In genomic region chr4:121764702-121765367, GRCh38 we compare ENCODE assay signal across 8 cellular contexts. TPM values are rescaled to one million over a fixed set of nuclear protein-coding genes. Genes with fewer than 3 reads are reported as not detected.
DNase-seq lines count a peak whose midpoint lies in the region; ATAC-seq, FAIRE-seq and TF ChIP-seq lines count a peak whose summit lies in the region.

SMIM43 (minus strand) TSS chr4:121765164; CDS start chr4:121765105, 59 bp downstream.

- H3K4me2 ChIP-seq in GM12878 (ENCODE audit: control insufficient read depth, insufficient read depth), result peak within 1 kb of the TSS; percentile 45

- 20% methylated on average over 74 of the region's 75 CpGs for WGBS in GM12878 (ENCODE audit: insufficient coverage, insufficient replicate concordance, low lambda C conversion rate, missing lambda C conversion rate)
- WGBS in upper lobe of left lung, 2 donors, result 0 to 3% methylated on average over 18 to 22 of the region's 75 CpGs

- H3K9me3 ChIP-seq in cardiac muscle cell (ENCODE audit: low read depth) (no peaks in the 10 kb centered on the region), GM12878 (replicated peaks; ENCODE audit: control insufficient read depth, insufficient read depth, low read length) (no peaks in the 10 kb centered on the region; the same call in 2 of the 3 replicates), upper lobe of left lung (no peaks in the 10 kb centered on the region)

- CTCF ChIA-PET in GM12878 (lab: Yijun Ruan, JAX), result interaction anchor here (0.7 kb wide), 1 partner anchor 56 kb away, joined by 3 read pairs; no protein-coding TSS in a partner anchor

- intact Hi-C loops in cardiac septum (cut with DNase I), result no loop called here
- intact Hi-C loops in GM12878 (cut with micrococcal nuclease; ENCODE audit: unreplicated experiment), result no loop called here

- H3K4me3 ChIP-seq in cardiac muscle cell (peak within 1 kb of the TSS; percentile 41), GM12878 (peak within 1 kb of the TSS; percentile 2; the same call in 1 of the 2 replicates), upper lobe of left lung (peak within 1 kb of the TSS in 3 of 4 donors; percentile 37 to 51 (median 44))

- TF ChIP-seq CTCF in cardiac muscle cell (IDR thresholded peaks at IDR 0.05; ENCODE audit: low read depth, low read length) (no peak), GM12878 (IDR thresholded peaks at IDR 0.05 in 2 of 3, conservative IDR thresholded peaks at IDR 0.05 in 1 of 3; ENCODE audit: control insufficient read depth in 2 of 3, extremely low read depth in 1 of 3, insufficient read depth in 1 of 3, low read depth in 3 of 3, low read length in 3 of 3) (no peak), upper lobe of left lung (IDR thresholded peaks at IDR 0.05) (no peak)

- TF ChIP-seq RAD21 in GM12878 (IDR thresholded peaks at IDR 0.05; ENCODE audit: insufficient read depth, low read depth, low read length), result no peak

- H3K27ac ChIP-seq in cardiac muscle cell (no peak within 1 kb of the TSS), GM12878 (ENCODE audit: control insufficient read depth, insufficient read depth) (no peak within 1 kb of the TSS), upper lobe of left lung (no peak within 1 kb of the TSS)

- TF ChIP-seq EP300 in GM12878 (IDR thresholded peaks at IDR 0.05; ENCODE audit: borderline replicate concordance in 1 of 2, control insufficient read depth in 1 of 2, low read depth in 2 of 2, low read length in 2 of 2) (no peak), upper lobe of left lung (IDR thresholded peaks at IDR 0.05) (no peak)

- H3K36me3 ChIP-seq in cardiac muscle cell (no peaks in the 10 kb centered on the region), GM12878 (ENCODE audit: control insufficient read depth in 2 of 2, insufficient read depth in 2 of 2, low read length in 1 of 2) (no peaks in the 10 kb centered on the region), upper lobe of left lung (no peaks in the 10 kb centered on the region)

- no TSS peak for BruUV-seq in GM12878 (replicated peaks; lab: Mats Ljungman, UMichigan)

- POLR2A ChIA-PET in GM12878 (lab: Charles Lee), result interaction anchor here (0.9 kb wide), 1 partner anchor 9 kb away, joined by 3 read pairs; no protein-coding TSS in a partner anchor

- DNase-seq in cardiac muscle cell (ENCODE audit: low read depth in 1 of 2, low spot score in 1 of 2), result peak; percentile 26 to 49
- DNase-seq in cardiac septum (ENCODE audit: low spot score), result no peak
- no peak for DNase-seq in GM12878 (ENCODE audit: low read depth, low spot score)
- peak; percentile 28 for DNase-seq in kidney tubule cell (ENCODE audit: low spot score)
- DNase-seq in upper lobe of left lung, result peak in 1 of 2 donors; percentile 85

- ATAC-seq in GM12878, result peak; percentile 42
- ATAC-seq in upper lobe of left lung (ENCODE audit: low FRiP score in 2 of 2), result peak in 1 of 2 donors; percentile 41
- ATAC-seq in HG02610 (IDR thresholded peaks at IDR 0.05; ENCODE audit: unreplicated experiment), result no peak
- no peak for ATAC-seq in HG02870 (IDR thresholded peaks at IDR 0.05; ENCODE audit: unreplicated experiment)
- no peak for ATAC-seq in HG03432 (IDR thresholded peaks at IDR 0.05; ENCODE audit: unreplicated experiment)

- H2AFZ ChIP-seq in GM12878 (ENCODE audit: control insufficient read depth, low read depth, low read length), result no peak within 1 kb of the TSS; the same call in 1 of the 2 replicates

- no peak for TF ChIP-seq POLR2A in GM12878 (IDR thresholded peaks at IDR 0.05; ENCODE audit: low read depth, low read length)
- TF ChIP-seq POLR2A in upper lobe of left lung (IDR thresholded peaks at IDR 0.05), result no peak

- H3K4me1 ChIP-seq in cardiac muscle cell (ENCODE audit: low read depth) (no peaks in the 10 kb centered on the region), GM12878 (ENCODE audit: control insufficient read depth, insufficient read depth, low read length) (no peaks in the 10 kb centered on the region), upper lobe of left lung (peaks cover 5 to 14% (median 6%) of the 10 kb centered on the region in 4 donors)

- H4K20me1 ChIP-seq in GM12878 (ENCODE audit: control insufficient read depth, insufficient read depth), result no peaks in the 10 kb centered on the region

- SMC1A ChIA-PET in GM12878 (lab: Charles Lee; ENCODE audit: uncharacterized antibody, unreplicated experiment), result interaction anchor here (6.4 kb wide), 1 partner anchor 13 kb away, joined by 36 read pairs; no protein-coding TSS in a partner anchor

- FAIRE-seq in GM12878 (lab: Jason Lieb, UNC), result no peak

- H3K9ac ChIP-seq in GM12878 (ENCODE audit: control insufficient read depth, insufficient read depth, low read length), result no peak within 1 kb of the TSS

- RAD21 ChIA-PET in GM12878 (lab: Charles Lee; ENCODE audit: unreplicated experiment), result no interaction called here

- in situ Hi-C loops in GM12878 (cut with MboI), result no loop called here

- H3K27me3 ChIP-seq in cardiac muscle cell (peaks cover 100% of the 10 kb centered on the region), GM12878 (replicated peaks in 1 of 2; ENCODE audit: control insufficient read depth in 2 of 2, insufficient read depth in 2 of 2, low read length in 1 of 2) (peaks cover 1 to 5% of the 10 kb centered on the region in 2 experiments; a peak in 3 of 4 replicates), upper lobe of left lung (peaks cover 0 to 13% (median 4%) of the 10 kb centered on the region in 4 donors)

- H3K79me2 ChIP-seq in GM12878 (ENCODE audit: control insufficient read depth, insufficient read depth, low read length), result no peaks in the 10 kb centered on the region

TF ChIP-seq in GM12878, 131 proteins besides CTCF, POLR2A, EP300 and RAD21:
- TF ChIP-seq HDGF (IDR thresholded peaks at IDR 0.05) (no peak), HDAC6 (IDR thresholded peaks at IDR 0.05; ENCODE audit: unreplicated experiment) (peak; percentile 83), JUNB (IDR thresholded peaks at IDR 0.05) (no peak), SUZ12 (IDR thresholded peaks at IDR 0.05; ENCODE audit: unreplicated experiment) (peak; percentile 56)

RNA-seq across cellular contexts. Expression of gene SMIM43, which starts in this region (rescaled TPM):
- total RNA-seq in cardiac muscle cell (not detected in 2 replicates), cardiac septum (0.27 TPM), GM12878 (2014; rRNA removed) (not detected in 2 replicates), GM12878 (2014; rRNA removed; fragmentation: Illumina TruSeq; extraction: Trizol) (not detected in 2 replicates), GM12878 (2021) (not detected in 2 replicates), upper lobe of left lung (not detected)
- polyA plus RNA-seq in cardiac muscle cell (0.55 TPM in 1 of 2 replicates, not detected in the other), GM12878 (2011; rRNA removed) (0.04 and 0.12 TPM in 2 replicates), GM12878 (2014; fragmentation: Illumina TruSeq; extraction: Trizol) (not detected in 2 replicates), GM12878 (2014; fragmentation: Nextera tagmentation; extraction: Ambion mirVana) (not detected), GM12878 (2014; rRNA removed) (not detected in 2 replicates), GM12878 (2016; fragmentation: Nextera tagmentation; extraction: Ambion mirVana) (not detected)
- not detected in 2 replicates for total RNA-seq in GM12878 (2013; cell fraction: nucleolus; rRNA removed)
- polyA plus RNA-seq in GM12878 (2011; ENCODE audit: low read depth), result not detected
- 0.12 and 0.13 TPM in 2 replicates for polyA plus RNA-seq in GM12878 (2011; cell fraction: cytosol; rRNA removed)
- polyA plus RNA-seq in GM12878 (2011; cell fraction: nucleus; rRNA removed), result 0.16 and 0.27 TPM in 2 replicates
- not detected in 2 replicates for polyA plus RNA-seq in GM12878 (2012)
- 0.07 TPM in 1 of 2 replicates, not detected in the other for polyA minus RNA-seq in GM12878 (2011; rRNA and poly(A)+ RNA removed)
- not detected in 2 replicates for polyA minus RNA-seq in GM12878 (2011; cell fraction: cytosol; rRNA and poly(A)+ RNA removed)
- not detected in 2 replicates for polyA minus RNA-seq in GM12878 (2011; cell fraction: nucleus; rRNA and poly(A)+ RNA removed)

Comparison
In these comparisons a context has a peak if more than half of its experiments do, and no peak if none do; other contexts are left out.
1. Peak in DNase-seq and H3K4me3 ChIP-seq in cardiac muscle cell; RNA of the gene not detected or under 1 TPM.
2. Peak in ATAC-seq, H3K4me3 ChIP-seq and H3K4me2 ChIP-seq in GM12878; RNA of the gene not detected or under 1 TPM.